In the genomic region with DNA sequence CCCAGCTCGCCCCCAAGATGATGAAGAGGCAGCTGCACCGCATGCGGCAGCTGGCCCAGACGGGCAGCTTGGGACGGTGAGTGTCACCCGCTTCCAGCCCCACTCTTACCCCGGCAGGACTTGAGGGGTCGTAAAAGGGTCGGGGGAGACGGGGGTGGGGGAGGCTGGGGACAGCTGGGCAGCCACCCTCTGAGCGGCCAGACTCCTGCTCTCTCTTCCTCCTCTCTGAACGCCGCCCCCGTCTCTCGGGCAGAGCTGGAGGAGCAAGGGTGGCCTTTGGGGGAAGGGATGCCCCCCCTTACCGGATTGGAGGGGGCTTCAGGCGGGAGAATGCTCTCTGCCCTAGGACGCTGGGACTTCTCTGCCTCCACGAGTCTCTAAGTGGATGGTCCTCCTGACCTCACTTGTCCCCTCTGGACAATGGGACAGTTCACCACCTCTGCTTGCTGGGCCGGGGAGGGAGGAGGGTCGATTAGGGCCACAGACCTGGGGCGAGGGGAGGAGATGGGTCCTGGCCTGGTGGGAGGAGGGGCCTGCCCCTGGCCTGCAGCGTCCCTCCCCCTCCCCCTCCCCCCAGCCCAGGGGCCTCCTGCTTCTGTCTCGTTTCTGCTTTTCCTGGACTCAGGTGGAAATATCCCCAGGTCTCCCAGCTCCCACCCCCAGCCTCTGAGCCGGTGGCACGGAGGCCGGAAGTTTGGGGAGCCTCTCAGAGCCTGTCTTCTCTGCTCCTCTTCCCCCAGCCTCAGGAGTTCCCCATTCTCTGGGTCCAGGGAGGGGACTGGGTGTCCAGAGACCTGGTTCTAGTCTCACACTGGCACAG, we compare ENCODE assay signal across 8 cellular contexts. TPM values are rescaled to one million over a fixed set of nuclear protein-coding genes. Genes with fewer than 3 reads are reported as not detected.
A peak's percentile ranks its signal among the peaks of the same experiment; 100 is the strongest.
DNase-seq lines count a peak whose midpoint lies in the region; ATAC-seq and TF ChIP-seq lines count a peak whose summit lies in the region.

No MANE protein-coding gene starts in this region.

- H4K20me1 ChIP-seq in hepatocyte (ENCODE audit: insufficient read depth, poor library complexity, severe bottlenecking) (no peaks in the 10 kb centered on the region), smooth muscle cell (ENCODE audit: low read depth) (peaks cover 7% of the 10 kb centered on the region)

- DNase-seq in stimulated activated naive CD4-positive, alpha-beta T cell (lab: John Stamatoyannopoulos, UW), result peak in 5 of 6 experiments; percentile 8 to 32 (median 28)
- DNase-seq in stimulated activated naive CD4-positive, alpha-beta T cell treated with Interleukin-2 at 50 U/mL for 16 hours (lab: John Stamatoyannopoulos, UW), result no peak
- peak; percentile 41 for DNase-seq in activated CD4-positive, alpha-beta memory T cell treated with anti-CD3 and anti-CD28 coated beads, Interleukin-2, amount 10 ng/mL, durations not matched to agents 7 days and 5 days
- DNase-seq in hepatocyte (ENCODE audit: low spot score) (no peak), smooth muscle cell (lab: John Stamatoyannopoulos, UW; ENCODE audit: unreplicated experiment) (no peak), left lobe of liver (ENCODE audit: low spot score) (no peak)
- DNase-seq in stimulated activated CD4-positive, alpha-beta T cell treated with anti-CD3 and anti-CD28 coated beads, Interleukin-1b, Interleukin-23, amount 100 ng/mL, for 48 hours, result no peak
- no peak for DNase-seq in stimulated activated CD4-positive, alpha-beta T cell treated with anti-CD3 and anti-CD28 coated beads, Interleukin-4, amount 100 ng/mL, for 4 hours

- ATAC-seq in left lobe of liver, result no peak

- H3K9me3 Mint-ChIP-seq in activated CD4-positive, alpha-beta memory T cell treated with anti-CD3 and anti-CD28 coated beads, Interleukin-2, amount 10 ng/mL, durations not matched to agents 7 days and 5 days, result no peaks in the 10 kb centered on the region

- peaks cover 72% of the 10 kb centered on the region for H3K4me1 Mint-ChIP-seq in activated CD4-positive, alpha-beta memory T cell treated with anti-CD3 and anti-CD28 coated beads, Interleukin-2, amount 10 ng/mL, durations not matched to agents 7 days and 5 days

- CTCF ChIA-PET in activated CD4-positive, alpha-beta memory T cell treated with anti-CD3 and anti-CD28 coated beads, Interleukin-2, amount 10 ng/mL, durations not matched to agents 7 days and 5 days (lab: Charles Lee), result interaction anchor here (0.8 to 16.0 kb wide), 6 partner anchors 9 to 294 kb away, joined by 3 to 301 read pairs (median 24); a partner anchor contains a TSS

- peaks cover 46% of the 10 kb centered on the region for H3K36me3 Mint-ChIP-seq in activated CD4-positive, alpha-beta memory T cell treated with anti-CD3 and anti-CD28 coated beads, Interleukin-2, amount 10 ng/mL, durations not matched to agents 7 days and 5 days (ENCODE audit: low read depth)

- POLR2A ChIA-PET in activated CD4-positive, alpha-beta memory T cell treated with anti-CD3 and anti-CD28 coated beads, Interleukin-2, amount 10 ng/mL, durations not matched to agents 7 days and 5 days (lab: Charles Lee), result interaction anchor here (0.8 to 13.1 kb wide), 13 partner anchors 8 to 165 kb away, joined by 3 to 126 read pairs (median 4); a partner anchor contains a TSS

- peak overlapping the region; percentile 92 for H3K4me3 Mint-ChIP-seq in activated CD4-positive, alpha-beta memory T cell treated with anti-CD3 and anti-CD28 coated beads, Interleukin-2, amount 10 ng/mL, durations not matched to agents 7 days and 5 days

- peaks cover 24% of the 10 kb centered on the region for H3F3A ChIP-seq in smooth muscle cell (ENCODE audit: low read depth)

- H3K4me2 ChIP-seq in hepatocyte, result peak overlapping the region; percentile 99
- H3K4me2 ChIP-seq in smooth muscle cell, result peak overlapping the region; percentile 94

- 4% methylated on average over 23 of the region's 27 CpGs for WGBS in hepatocyte (ENCODE audit: low lambda C conversion rate, missing lambda C conversion rate)
- WGBS in smooth muscle cell (ENCODE audit: low lambda C conversion rate), result 8% methylated on average over 15 of the region's 27 CpGs

- H3K9me3 ChIP-seq in hepatocyte (ENCODE audit: low read depth) (no peaks in the 10 kb centered on the region), smooth muscle cell (replicated peaks; ENCODE audit: low read depth) (no peaks in the 10 kb centered on the region)

- peak overlapping the region; percentile 95 for H3K27ac ChIP-seq in hepatocyte
- H3K27ac ChIP-seq in smooth muscle cell (ENCODE audit: low read depth), result peak overlapping the region; percentile 34

- no peaks in the 10 kb centered on the region for H3K27me3 ChIP-seq in hepatocyte
- H3K27me3 ChIP-seq in smooth muscle cell (ENCODE audit: low read depth), result no peaks in the 10 kb centered on the region

- no peaks in the 10 kb centered on the region for H3K9me2 ChIP-seq in hepatocyte (replicated peaks; ENCODE audit: insufficient read depth)

- H3K27me3 Mint-ChIP-seq in activated CD4-positive, alpha-beta memory T cell treated with anti-CD3 and anti-CD28 coated beads, Interleukin-2, amount 10 ng/mL, durations not matched to agents 7 days and 5 days, result no peaks in the 10 kb centered on the region

- H3K36me3 ChIP-seq in hepatocyte (replicated peaks; ENCODE audit: insufficient read depth, low read depth), result no peaks in the 10 kb centered on the region
- H3K36me3 ChIP-seq in smooth muscle cell (ENCODE audit: low read depth), result no peaks in the 10 kb centered on the region

- H2AFZ ChIP-seq in hepatocyte (peak overlapping the region; percentile 86), smooth muscle cell (ENCODE audit: low read depth) (peak overlapping the region; percentile 66)

- peaks cover 41% of the 10 kb centered on the region for H3K79me2 ChIP-seq in hepatocyte
- H3K79me2 ChIP-seq in smooth muscle cell (ENCODE audit: low read depth), result peaks cover 13% of the 10 kb centered on the region

- H3K27ac Mint-ChIP-seq in activated CD4-positive, alpha-beta memory T cell treated with anti-CD3 and anti-CD28 coated beads, Interleukin-2, amount 10 ng/mL, durations not matched to agents 7 days and 5 days, result peak overlapping the region; percentile 97

- peak overlapping the region; percentile 96 for H3K4me3 ChIP-seq in hepatocyte
- peak overlapping the region; percentile 82 for H3K4me3 ChIP-seq in smooth muscle cell

- H3K4me1 ChIP-seq in hepatocyte (ENCODE audit: insufficient read depth), result peaks cover 63% of the 10 kb centered on the region
- H3K4me1 ChIP-seq in smooth muscle cell (ENCODE audit: low read depth), result peaks cover 21% of the 10 kb centered on the region

- H3K9ac ChIP-seq in smooth muscle cell (ENCODE audit: low read depth), result peak overlapping the region; percentile 79

- no peak for TF ChIP-seq CTCF in hepatocyte (IDR thresholded peaks at IDR 0.05; ENCODE audit: poor library complexity)
- TF ChIP-seq CTCF in smooth muscle cell (IDR thresholded peaks at IDR 0.05; ENCODE audit: borderline replicate concordance, insufficient read depth, poor library complexity, severe bottlenecking), result no peak

RNA-seq across cellular contexts. Expression of a gene that starts 0.5 kb away (rescaled TPM):
- 100 to 1,000 TPM; 161 to 162 TPM for total RNA-seq in activated CD4-positive, alpha-beta memory T cell treated with anti-CD3 and anti-CD28 coated beads, Interleukin-2, amount 10 ng/mL, durations not matched to agents 7 days and 5 days
- total RNA-seq in hepatocyte (6.4 and 14.0 TPM in 2 replicates), smooth muscle cell (20.4 and 26.6 TPM in 2 replicates), left lobe of liver (3.0 TPM)
- polyA plus RNA-seq in hepatocyte (12.3 and 21.6 TPM in 2 replicates), smooth muscle cell (16.6 and 33.7 TPM in 2 replicates)

RNA-seq across cellular contexts. Expression of a gene that starts 18.5 kb away (rescaled TPM):
- 10 to 100 TPM; 19.1 to 21.6 TPM for total RNA-seq in activated CD4-positive, alpha-beta memory T cell treated with anti-CD3 and anti-CD28 coated beads, Interleukin-2, amount 10 ng/mL, durations not matched to agents 7 days and 5 days
- total RNA-seq in hepatocyte (15.0 and 18.3 TPM in 2 replicates), smooth muscle cell (9.7 and 16.5 TPM in 2 replicates), left lobe of liver (40.9 TPM)
- polyA plus RNA-seq in hepatocyte (25.0 and 27.6 TPM in 2 replicates), smooth muscle cell (20.0 and 20.7 TPM in 2 replicates)

RNA-seq across cellular contexts. Expression of a gene that starts 31.3 kb away (rescaled TPM):
- total RNA-seq in activated CD4-positive, alpha-beta memory T cell treated with anti-CD3 and anti-CD28 coated beads, Interleukin-2, amount 10 ng/mL, durations not matched to agents 7 days and 5 days, result 10 to 100 TPM; 59.5 to 64.4 TPM
- total RNA-seq in hepatocyte (25.5 and 30.2 TPM in 2 replicates), smooth muscle cell (15.6 and 27.3 TPM in 2 replicates), left lobe of liver (27.3 TPM)
- polyA plus RNA-seq in hepatocyte (51.5 and 75.3 TPM in 2 replicates), smooth muscle cell (44.0 and 59.6 TPM in 2 replicates)

RNA-seq across cellular contexts. Expression of a gene that starts 35.5 kb away (rescaled TPM):
- total RNA-seq in activated CD4-positive, alpha-beta memory T cell treated with anti-CD3 and anti-CD28 coated beads, Interleukin-2, amount 10 ng/mL, durations not matched to agents 7 days and 5 days, result 1,000 to 10,000 TPM; 2,209 to 2,240 TPM
- total RNA-seq in hepatocyte, result 780 and 875 TPM in 2 replicates
- polyA plus RNA-seq in hepatocyte, result 565 and 568 TPM in 2 replicates
- 3,694 and 5,079 TPM in 2 replicates for total RNA-seq in smooth muscle cell
- 4,318 and 5,332 TPM in 2 replicates for polyA plus RNA-seq in smooth muscle cell
- total RNA-seq in left lobe of liver, result 115 TPM

RNA-seq across cellular contexts. Expression of a gene that starts 46.2 kb away (rescaled TPM):
- 10 to 100 TPM; 36.6 to 36.9 TPM for total RNA-seq in activated CD4-positive, alpha-beta memory T cell treated with anti-CD3 and anti-CD28 coated beads, Interleukin-2, amount 10 ng/mL, durations not matched to agents 7 days and 5 days
- total RNA-seq in hepatocyte (11.4 and 22.6 TPM in 2 replicates), smooth muscle cell (23.4 and 31.0 TPM in 2 replicates), left lobe of liver (9.9 TPM)
- polyA plus RNA-seq in hepatocyte (27.6 and 31.9 TPM in 2 replicates), smooth muscle cell (13.2 and 16.2 TPM in 2 replicates)

Comparison
In these comparisons a context has a peak if more than half of its experiments do, and no peak if none do; other contexts are left out.
1. DNase-seq: peak in stimulated activated naive CD4-positive, alpha-beta T cell (5 of 6) and activated CD4-positive, alpha-beta memory T cell treated with anti-CD3 and anti-CD28 coated beads, Interleukin-2, amount 10 ng/mL, durations not matched to agents 7 days and 5 days (single experiment); none in stimulated activated naive CD4-positive, alpha-beta T cell treated with Interleukin-2 at 50 U/mL for 16 hours (single experiment), hepatocyte (single experiment), smooth muscle cell (single experiment), stimulated activated CD4-positive, alpha-beta T cell treated with anti-CD3 and anti-CD28 coated beads, Interleukin-1b, Interleukin-23, amount 100 ng/mL, for 48 hours (single experiment), stimulated activated CD4-positive, alpha-beta T cell treated with anti-CD3 and anti-CD28 coated beads, Interleukin-4, amount 100 ng/mL, for 4 hours (0 of 2) and left lobe of liver (single experiment).